17 cellular contexts compared by ENCODE assay signal in genomic region chr11:133916790-133917440, GRCh38. TPM values are rescaled to one million over a fixed set of nuclear protein-coding genes. Genes with fewer than 3 reads are reported as not detected.
"Had no signal": no experiment of that assay in that cellular context is flagged by ENCODE, and none has a peak within 500 bp of the region (broad histone marks: within the 10 kb centered on the region; RNA-seq: fewer than 3 reads in every experiment).

No MANE protein-coding gene starts in this region.

- H3K4me1 ChIP-seq: gastrocnemius medialis, psoas muscle, right lobe of liver, uterus had no signal

- H3K27me3 ChIP-seq: esophagus muscularis mucosa, gastrocnemius medialis, tibial artery, uterus had no signal

- H3K27ac ChIP-seq: epithelial cell of prostate, gastrocnemius medialis, psoas muscle, right lobe of liver, tibial artery, upper lobe of left lung, uterus had no signal

- H3K9me3 Mint-ChIP-seq: immature natural killer cell; natural killer cell treated with Interleukin-12 subunit alpha and Interleukin-12 subunit beta and Interleukin-15 and Interleukin-18, amount 100 ng/mL, for 72 hours; stimulated activated memory B cell treated with anti-CD40 and anti-IgM and Interleukin-4, amounts not matched to agents 10 μg/mL and 1 μg/mL and 100 μg/mL, for 72 hours; stimulated activated naive CD8-positive, alpha-beta T cell treated with anti-CD3 and anti-CD28 coated beads, Interleukin-15, Interleukin-2, amounts not matched to agents 100 ng/mL and 50 ng/mL, for 24 hours had no signal

- ATAC-seq: gastrocnemius medialis; natural killer cell treated with Interleukin-12 subunit alpha and Interleukin-12 subunit beta and Interleukin-15 and Interleukin-18, amount 100 ng/mL, for 72 hours; psoas muscle; right lobe of liver; stimulated activated memory B cell treated with anti-CD40 and anti-IgM and Interleukin-4, amounts not matched to agents 10 μg/mL and 1 μg/mL and 100 μg/mL, for 72 hours had no signal

- H3K27me3 Mint-ChIP-seq: stimulated activated naive CD8-positive, alpha-beta T cell treated with anti-CD3 and anti-CD28 coated beads, Interleukin-15, Interleukin-2, amounts not matched to agents 100 ng/mL and 50 ng/mL, for 24 hours had no signal

- H3K36me3 ChIP-seq: right lobe of liver, upper lobe of left lung, uterus had no signal

- H3K9me3 ChIP-seq: esophagus muscularis mucosa, gastrocnemius medialis, psoas muscle, right lobe of liver, tibial artery, upper lobe of left lung, uterus had no signal

- DNase-seq: effector memory CD4-positive, alpha-beta T cell; gastrocnemius medialis; immature natural killer cell; retina; right lobe of liver; stimulated activated CD4-positive, alpha-beta T cell treated with anti-CD3 and anti-CD28 coated beads, Interleukin-4, amount 100 ng/mL, for 1 hour; stimulated activated CD8-positive, alpha-beta memory T cell treated with anti-CD3 and anti-CD28 coated beads, Interleukin-4, amount 100 ng/mL, for 48 hours; tibial artery; uterus had no signal

- H3K4me3 ChIP-seq: esophagus muscularis mucosa, gastrocnemius medialis, psoas muscle, right lobe of liver, tibial artery, upper lobe of left lung, uterus had no signal

- H3K36me3 Mint-ChIP-seq: natural killer cell treated with Interleukin-12 subunit alpha and Interleukin-12 subunit beta and Interleukin-15 and Interleukin-18, amount 100 ng/mL, for 72 hours; stimulated activated memory B cell treated with anti-CD40 and anti-IgM and Interleukin-4, amounts not matched to agents 10 μg/mL and 1 μg/mL and 100 μg/mL, for 72 hours had no signal

- H3K4me3 Mint-ChIP-seq: natural killer cell treated with Interleukin-12 subunit alpha and Interleukin-12 subunit beta and Interleukin-15 and Interleukin-18, amount 100 ng/mL, for 72 hours; stimulated activated naive CD8-positive, alpha-beta T cell treated with anti-CD3 and anti-CD28 coated beads, Interleukin-15, Interleukin-2, amounts not matched to agents 100 ng/mL and 50 ng/mL, for 24 hours had no signal

- H3K4me1 Mint-ChIP-seq: immature natural killer cell had no signal

- H3K27ac Mint-ChIP-seq: natural killer cell treated with Interleukin-12 subunit alpha and Interleukin-12 subunit beta and Interleukin-15 and Interleukin-18, amount 100 ng/mL, for 72 hours; stimulated activated memory B cell treated with anti-CD40 and anti-IgM and Interleukin-4, amounts not matched to agents 10 μg/mL and 1 μg/mL and 100 μg/mL, for 72 hours had no signal

RNA-seq across cellular contexts. Expression of gene IGSF9B, which starts 39.9 kb away (rescaled TPM):
- total RNA-seq: lung microvascular endothelial cell had no signal
